Comparison of ENCODE assay signal across 8 cellular contexts in the genomic region with DNA sequence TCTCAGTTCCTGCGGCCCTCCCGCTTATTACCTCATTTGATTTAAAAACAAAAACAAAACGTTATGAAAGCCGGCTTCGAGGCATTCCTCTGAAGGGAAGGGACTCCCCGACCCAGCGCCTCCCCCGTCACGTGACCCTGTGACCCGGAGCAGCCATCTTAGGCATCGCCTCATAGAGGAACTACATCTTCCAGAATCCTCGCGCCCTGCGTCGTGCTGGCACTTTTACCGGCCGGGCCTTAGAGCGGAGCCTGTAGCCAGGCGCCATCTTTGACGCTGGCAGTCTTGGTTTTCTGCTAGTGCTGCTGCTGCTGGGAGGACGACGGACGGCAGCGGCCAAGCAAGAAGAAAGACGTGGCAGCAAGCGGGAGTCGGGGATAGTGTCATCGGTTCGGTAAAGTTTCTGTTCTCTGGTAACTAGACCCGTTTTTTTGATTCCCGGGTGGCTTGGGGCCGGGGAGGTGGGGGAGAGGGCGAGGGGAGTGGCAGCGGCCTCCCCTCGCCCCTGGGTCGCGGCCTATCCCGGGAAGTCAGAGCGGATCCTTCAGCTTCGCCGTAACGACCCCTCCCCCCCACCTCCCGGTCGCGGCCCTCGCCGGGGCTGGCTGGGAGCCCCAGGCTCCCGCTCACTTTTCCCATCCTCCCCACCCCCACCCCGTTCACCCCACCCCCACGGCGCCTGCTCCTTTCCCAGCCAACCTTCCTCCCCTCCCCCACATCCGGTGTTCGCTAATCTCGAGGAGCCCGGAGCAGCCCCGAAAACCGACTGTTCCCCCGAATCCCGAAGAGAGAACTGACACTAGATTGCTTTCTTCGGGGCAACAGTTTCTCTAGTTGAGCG. TPM values are rescaled to one million over a fixed set of nuclear protein-coding genes. Genes with fewer than 3 reads are reported as not detected.
DNase-seq lines count a peak whose midpoint lies in the region; ATAC-seq and TF ChIP-seq lines count a peak whose summit lies in the region.

TSS of gene ZBED6 (plus strand) at position 242 of the 841 bp plus-strand sequence. CDS start 1,900 bp downstream, outside the sequence.
TSS of gene ZC3H11A (plus strand) at position 242 of the 841 bp plus-strand sequence. CDS start 21,448 bp downstream, outside the sequence.

- peak within 1 kb of the TSS; percentile 96 for H3K27ac Mint-ChIP-seq in activated CD4-positive, alpha-beta T cell treated with anti-CD3 and anti-CD28 coated beads for 36 hours

- H3K4me3 ChIP-seq in choroid plexus epithelial cell (ENCODE audit: low read depth, low read length), result peak within 1 kb of the TSS; percentile 86

- peaks cover 44% of the 10 kb centered on the region for H3K4me1 Mint-ChIP-seq in activated CD4-positive, alpha-beta T cell treated with anti-CD3 and anti-CD28 coated beads for 36 hours

- peaks cover 42% of the 10 kb centered on the region for H3K36me3 Mint-ChIP-seq in activated CD4-positive, alpha-beta T cell treated with anti-CD3 and anti-CD28 coated beads for 36 hours (ENCODE audit: low read depth)

- ATAC-seq in HG03442 (IDR thresholded peaks at IDR 0.05; ENCODE audit: unreplicated experiment), result peak; percentile 96
- ATAC-seq in activated CD4-positive, alpha-beta T cell treated with anti-CD3 and anti-CD28 coated beads for 36 hours, result peak; percentile 99

- peak within 1 kb of the TSS; percentile 86 for H3K4me3 Mint-ChIP-seq in activated CD4-positive, alpha-beta T cell treated with anti-CD3 and anti-CD28 coated beads for 36 hours

- peak; percentile 94 to 97 for DNase-seq in AML-193 (lab: John Stamatoyannopoulos, UW)
- DNase-seq in GM19238 (ENCODE audit: insufficient read length, low spot score), result peak; percentile 92
- peak; percentile 91 to 96 for DNase-seq in NCI-H524 (lab: John Stamatoyannopoulos, UW)
- peak; percentile 99 for DNase-seq in activated CD4-positive, alpha-beta T cell treated with anti-CD3 and anti-CD28 coated beads for 36 hours
- peak; percentile 99 for DNase-seq in choroid plexus epithelial cell (ENCODE audit: low read depth)
- peak; percentile 95 for DNase-seq in kidney glomerular epithelial cell (lab: John Stamatoyannopoulos, UW)
- DNase-seq in stimulated activated CD4-positive, alpha-beta T cell treated with anti-CD3 and anti-CD28 coated beads, Interleukin-1b, Interleukin-23, amount 100 ng/mL, for 1 hour (ENCODE audit: low read depth in 2 of 2), result peak; percentile 92 to 94

- intact Hi-C loops in activated CD4-positive, alpha-beta T cell treated with anti-CD3 and anti-CD28 coated beads for 36 hours (cut with DNase I, micrococcal nuclease), result loop anchor here (1.0 to 10.0 kb wide), 7 partner anchors 29 to 791 kb away; partner anchors contain the start of genes LAX1 (in 2 of the 2), SNRPE (in 2 of the 2), ATP2B4 (in 1 of the 2) and PPP1R15B (in 1 of the 2)

- H3K27me3 Mint-ChIP-seq in activated CD4-positive, alpha-beta T cell treated with anti-CD3 and anti-CD28 coated beads for 36 hours, result no peaks in the 10 kb centered on the region

- POLR2A ChIA-PET in activated CD4-positive, alpha-beta T cell treated with anti-CD3 and anti-CD28 coated beads for 36 hours (lab: Charles Lee), result no interaction called here

- TF ChIP-seq CTCF in choroid plexus epithelial cell (conservative IDR thresholded peaks at IDR 0.05; ENCODE audit: low read depth, low read length), result no peak

- CTCF ChIA-PET in activated CD4-positive, alpha-beta T cell treated with anti-CD3 and anti-CD28 coated beads for 36 hours (lab: Charles Lee), result no interaction called here

- H3K9me3 Mint-ChIP-seq in activated CD4-positive, alpha-beta T cell treated with anti-CD3 and anti-CD28 coated beads for 36 hours (ENCODE audit: low read depth), result peaks cover 2% of the 10 kb centered on the region

RNA-seq across cellular contexts. Expression of gene ZBED6, which starts in this region (rescaled TPM):
- 10 to 100 TPM; 16.4 to 19.3 TPM for total RNA-seq in activated CD4-positive, alpha-beta T cell treated with anti-CD3 and anti-CD28 coated beads for 36 hours

RNA-seq across cellular contexts. Expression of gene ZC3H11A, which starts in this region (rescaled TPM):
- total RNA-seq in activated CD4-positive, alpha-beta T cell treated with anti-CD3 and anti-CD28 coated beads for 36 hours, result 100 to 1,000 TPM in 1 of 2 experiments, 10 to 100 TPM in 1; 92.8 to 112 TPM

Comparison
In these comparisons a context has a peak if more than half of its experiments do, and no peak if none do; other contexts are left out.
1. Peak in every context shown above with its lines: DNase-seq, ATAC-seq and H3K4me3 ChIP-seq.